ENCODE assay signal across 2 cellular contexts in the genomic region with DNA sequence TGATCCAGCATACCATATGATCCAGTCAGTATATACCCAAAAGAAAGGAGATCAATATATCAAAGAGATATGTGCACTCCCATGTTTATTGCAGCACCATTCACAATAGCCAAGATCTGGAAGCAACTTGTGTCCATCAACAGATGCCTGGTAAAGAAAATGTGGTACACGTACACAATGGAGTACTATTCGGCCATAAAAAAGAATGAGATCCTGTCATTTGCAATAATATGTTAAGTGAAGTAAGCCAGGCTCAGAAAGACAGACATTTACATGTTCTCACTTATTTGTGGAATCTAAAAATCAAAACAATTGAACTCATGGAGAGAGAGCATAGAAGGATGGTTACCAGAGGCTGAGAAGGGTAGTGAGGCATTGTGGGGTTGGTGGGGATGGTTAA.
A peak's percentile ranks its signal among the peaks of the same experiment; 100 is the strongest.
TF ChIP-seq lines count a peak whose summit lies in the region.

No MANE protein-coding gene starts in this region.

TF ChIP-seq in HEK293, 187 proteins besides CTCF, POLR2A, EP300 and RAD21:
- peak; percentile 36; the same call in 1 of the 2 replicates for TF ChIP-seq MZF1 (tag by site-specific recombination; IDR thresholded peaks at IDR 0.05; ENCODE audit: borderline replicate concordance)
- TF ChIP-seq ZNF146 (tag by site-specific recombination; IDR thresholded peaks at IDR 0.05) = peak; percentile 95
- TF ChIP-seq ZNF600 (tag by site-specific recombination; IDR thresholded peaks at IDR 0.05) = no peak
TF ChIP-seq in HEK293: peak in this region for 2.

TF ChIP-seq in K562, 482 proteins besides CTCF, POLR2A, EP300 and RAD21:
- TF ChIP-seq MAFG (tag; conservative IDR thresholded peaks at IDR 0.05) (no peak), ASH1L (IDR thresholded peaks at IDR 0.05; ENCODE audit: borderline replicate concordance, low read depth, partially characterized antibody) (no peak), ZNF347 (CRISPR knock-in tag; IDR thresholded peaks at IDR 0.05; ENCODE audit: low read depth) (no peak), SREBF1 (IDR thresholded peaks at IDR 0.05; ENCODE audit: borderline replicate concordance, low read depth, low read length) (no peak), ZNF253 (CRISPR knock-in tag; conservative IDR thresholded peaks at IDR 0.05) (no peak), NR2C1 (IDR thresholded peaks at IDR 0.05) (no peak), NR2C1 (tag; IDR thresholded peaks at IDR 0.05) (no peak), PYGO2 (tag; IDR thresholded peaks at IDR 0.05) (no peak)
- TF ChIP-seq, protein P1, sequence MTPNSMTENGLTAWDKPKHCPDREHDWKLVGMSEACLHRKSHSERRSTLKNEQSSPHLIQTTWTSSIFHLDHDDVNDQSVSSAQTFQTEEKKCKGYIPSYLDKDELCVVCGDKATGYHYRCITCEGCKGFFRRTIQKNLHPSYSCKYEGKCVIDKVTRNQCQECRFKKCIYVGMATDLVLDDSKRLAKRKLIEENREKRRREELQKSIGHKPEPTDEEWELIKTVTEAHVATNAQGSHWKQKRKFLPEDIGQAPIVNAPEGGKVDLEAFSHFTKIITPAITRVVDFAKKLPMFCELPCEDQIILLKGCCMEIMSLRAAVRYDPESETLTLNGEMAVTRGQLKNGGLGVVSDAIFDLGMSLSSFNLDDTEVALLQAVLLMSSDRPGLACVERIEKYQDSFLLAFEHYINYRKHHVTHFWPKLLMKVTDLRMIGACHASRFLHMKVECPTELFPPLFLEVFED (CRISPR knock-in tag; conservative IDR thresholded peaks at IDR 0.05) = no peak
- TF ChIP-seq, protein P2, sequence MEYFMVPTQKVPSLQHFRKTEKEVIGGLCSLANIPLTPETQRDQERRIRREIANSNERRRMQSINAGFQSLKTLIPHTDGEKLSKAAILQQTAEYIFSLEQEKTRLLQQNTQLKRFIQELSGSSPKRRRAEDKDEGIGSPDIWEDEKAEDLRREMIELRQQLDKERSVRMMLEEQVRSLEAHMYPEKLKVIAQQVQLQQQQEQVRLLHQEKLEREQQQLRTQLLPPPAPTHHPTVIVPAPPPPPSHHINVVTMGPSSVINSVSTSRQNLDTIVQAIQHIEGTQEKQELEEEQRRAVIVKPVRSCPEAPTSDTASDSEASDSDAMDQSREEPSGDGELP (CRISPR knock-in tag; IDR thresholded peaks at IDR 0.05; ENCODE audit: borderline replicate concordance) = no peak
- TF ChIP-seq, protein P3, sequence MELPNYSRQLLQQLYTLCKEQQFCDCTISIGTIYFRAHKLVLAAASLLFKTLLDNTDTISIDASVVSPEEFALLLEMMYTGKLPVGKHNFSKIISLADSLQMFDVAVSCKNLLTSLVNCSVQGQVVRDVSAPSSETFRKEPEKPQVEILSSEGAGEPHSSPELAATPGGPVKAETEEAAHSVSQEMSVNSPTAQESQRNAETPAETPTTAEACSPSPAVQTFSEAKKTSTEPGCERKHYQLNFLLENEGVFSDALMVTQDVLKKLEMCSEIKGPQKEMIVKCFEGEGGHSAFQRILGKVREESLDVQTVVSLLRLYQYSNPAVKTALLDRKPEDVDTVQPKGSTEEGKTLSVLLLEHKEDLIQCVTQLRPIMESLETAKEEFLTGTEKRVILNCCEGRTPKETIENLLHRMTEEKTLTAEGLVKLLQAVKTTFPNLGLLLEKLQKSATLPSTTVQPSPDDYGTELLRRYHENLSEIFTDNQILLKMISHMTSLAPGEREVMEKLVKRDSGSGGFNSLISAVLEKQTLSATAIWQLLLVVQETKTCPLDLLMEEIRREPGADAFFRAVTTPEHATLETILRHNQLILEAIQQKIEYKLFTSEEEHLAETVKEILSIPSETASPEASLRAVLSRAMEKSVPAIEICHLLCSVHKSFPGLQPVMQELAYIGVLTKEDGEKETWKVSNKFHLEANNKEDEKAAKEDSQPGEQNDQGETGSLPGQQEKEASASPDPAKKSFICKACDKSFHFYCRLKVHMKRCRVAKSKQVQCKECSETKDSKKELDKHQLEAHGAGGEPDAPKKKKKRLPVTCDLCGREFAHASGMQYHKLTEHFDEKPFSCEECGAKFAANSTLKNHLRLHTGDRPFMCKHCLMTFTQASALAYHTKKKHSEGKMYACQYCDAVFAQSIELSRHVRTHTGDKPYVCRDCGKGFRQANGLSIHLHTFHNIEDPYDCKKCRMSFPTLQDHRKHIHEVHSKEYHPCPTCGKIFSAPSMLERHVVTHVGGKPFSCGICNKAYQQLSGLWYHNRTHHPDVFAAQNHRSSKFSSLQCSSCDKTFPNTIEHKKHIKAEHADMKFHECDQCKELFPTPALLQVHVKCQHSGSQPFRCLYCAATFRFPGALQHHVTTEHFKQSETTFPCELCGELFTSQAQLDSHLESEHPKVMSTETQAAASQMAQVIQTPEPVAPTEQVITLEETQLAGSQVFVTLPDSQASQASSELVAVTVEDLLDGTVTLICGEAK (IDR thresholded peaks at IDR 0.05) = no peak
- TF ChIP-seq, protein P3 (CRISPR knock-in tag; IDR thresholded peaks at IDR 0.05) = no peak
- TF ChIP-seq, protein P4, sequence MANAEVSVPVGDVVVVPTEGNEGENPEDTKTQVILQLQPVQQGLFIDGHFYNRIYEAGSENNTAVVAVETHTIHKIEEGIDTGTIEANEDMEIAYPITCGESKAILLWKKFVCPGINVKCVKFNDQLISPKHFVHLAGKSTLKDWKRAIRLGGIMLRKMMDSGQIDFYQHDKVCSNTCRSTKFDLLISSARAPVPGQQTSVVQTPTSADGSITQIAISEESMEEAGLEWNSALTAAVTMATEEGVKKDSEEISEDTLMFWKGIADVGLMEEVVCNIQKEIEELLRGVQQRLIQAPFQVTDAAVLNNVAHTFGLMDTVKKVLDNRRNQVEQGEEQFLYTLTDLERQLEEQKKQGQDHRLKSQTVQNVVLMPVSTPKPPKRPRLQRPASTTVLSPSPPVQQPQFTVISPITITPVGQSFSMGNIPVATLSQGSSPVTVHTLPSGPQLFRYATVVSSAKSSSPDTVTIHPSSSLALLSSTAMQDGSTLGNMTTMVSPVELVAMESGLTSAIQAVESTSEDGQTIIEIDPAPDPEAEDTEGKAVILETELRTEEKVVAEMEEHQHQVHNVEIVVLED (CRISPR knock-in tag; IDR thresholded peaks at IDR 0.05) = no peak
